Comparison of ENCODE assay signal across 16 cellular contexts in the genomic region with DNA sequence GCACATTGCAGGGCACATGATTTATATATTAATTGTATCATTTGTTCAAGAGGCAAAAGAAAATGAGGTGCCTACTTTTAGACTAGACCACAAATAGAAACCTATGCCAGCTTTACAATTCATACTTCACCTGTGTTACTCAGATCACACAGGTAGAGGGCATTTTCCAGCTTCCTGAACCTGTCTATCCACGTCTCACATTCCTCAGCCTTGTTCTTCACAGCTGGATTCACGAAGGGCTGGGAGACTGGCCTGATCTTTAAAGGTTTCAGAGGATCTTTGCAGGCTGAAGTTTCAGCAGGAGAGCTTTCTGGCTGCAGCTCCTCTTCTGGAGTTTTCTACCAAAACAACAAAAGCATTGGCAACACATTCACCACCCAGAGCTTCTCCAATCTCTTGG.
DNase-seq lines count a peak whose midpoint lies in the region; TF ChIP-seq lines count a peak whose summit lies in the region.
"Had no signal": no experiment of that assay in that cellular context is flagged by ENCODE, and none has a peak within 500 bp of the region (broad histone marks: within the 10 kb centered on the region; RNA-seq: fewer than 3 reads in every experiment).

No MANE protein-coding gene starts in this region.

- DNase-seq in H9: peak; percentile 41
- no peak for DNase-seq in ascending aorta (ENCODE audit: low spot score in 2 of 2)
- DNase-seq in iPS DF 6.9 (ENCODE audit: low read depth, low spot score): peak; percentile 37
- DNase-seq in NCI-H1436 treated with DMSO at 0.1 percent for 48 hours (lab: John Stamatoyannopoulos, UW): no peak
- no peak for DNase-seq in ureter (ENCODE audit: low spot score)
- DNase-seq in NOMO-1 (lab: John Stamatoyannopoulos, UW; ENCODE audit: unreplicated experiment in 2 of 2): no peak
- no peak for DNase-seq in NCI-H2227 treated with DMSO at 0.1 percent for 48 hours (lab: John Stamatoyannopoulos, UW)
- DNase-seq: MV-4-11, NCI-H1417, NCI-H2081 treated with DMSO at 0.1 percent for 48 hours, NCI-H524 treated with DMSO at 0.1 percent for 48 hours, PC-9 had no signal

- no peaks in the 10 kb centered on the region for H3K27me3 Mint-ChIP-seq in H9 (ENCODE audit: low read depth)

- no peak overlapping the region for H3T11ph ChIP-seq in H9 (ENCODE audit: low read length)

- no peak overlapping the region for H3K18ac ChIP-seq in H9 (ENCODE audit: insufficient read length, low read depth, low read length)

- no peaks in the 10 kb centered on the region for H3K9me3 Mint-ChIP-seq in H9
- H3K9me3 Mint-ChIP-seq: IgD-negative memory B cell had no signal

- TF ChIP-seq CTCF in C4-2B (conservative IDR thresholded peaks at IDR 0.05) (peak; percentile 13), H9 (conservative IDR thresholded peaks at IDR 0.05) (peak; percentile 53), ascending aorta (IDR thresholded peaks at IDR 0.05) (no peak)

- no peak overlapping the region for H2BK15ac ChIP-seq in H9 (ENCODE audit: low read depth, low read length)

- no peak overlapping the region for H2AK5ac ChIP-seq in H9 (ENCODE audit: insufficient read length, low read length)

- H2AFZ ChIP-seq in H9 (ENCODE audit: low read length): no peak overlapping the region
- H2AFZ ChIP-seq: PC-9 had no signal

- H3K4me1 Mint-ChIP-seq in H9: peaks cover 28 to 33% of the 10 kb centered on the region in 2 experiments
- H3K4me1 Mint-ChIP-seq: IgD-negative memory B cell had no signal

- no peak overlapping the region for H3K14ac ChIP-seq in H9 (ENCODE audit: insufficient read depth, low read length)

- 0 out of 7 replicates have a peak overlapping the region, but pooled peaks of 1 of the 3 experiments have one; percentile 49 for H3K27ac Mint-ChIP-seq in H9
- H3K27ac Mint-ChIP-seq: IgD-negative memory B cell had no signal

- H2BK20ac ChIP-seq in H9 (ENCODE audit: low read depth, low read length, poor library complexity, severe bottlenecking): no peak overlapping the region

- H3K23ac ChIP-seq in H9 (ENCODE audit: insufficient read length, low read depth, low read length): no peak overlapping the region

- H4K8ac ChIP-seq in H9 (replicated peaks; ENCODE audit: insufficient read length, low read depth, low read length): no peak overlapping the region

- H3K79me2 ChIP-seq in H9 (ENCODE audit: insufficient read depth, low read length): no peaks in the 10 kb centered on the region

- H4K20me1 ChIP-seq in H9 (ENCODE audit: control insufficient read depth, insufficient read depth, insufficient read length): no peaks in the 10 kb centered on the region
- H4K20me1 ChIP-seq: BLaER1 had no signal

- no peak overlapping the region for H2BK5ac ChIP-seq in H9 (ENCODE audit: insufficient read length, low read length)

- H3K56ac ChIP-seq in H9 (ENCODE audit: insufficient read length, low read depth, low read length): no peak overlapping the region

- no CpG with 5 or more reads among the region's 2 CpGs for WGBS in H9 (ENCODE audit: extremely low coverage, insufficient read length, low lambda C conversion rate)
- WGBS in iPS DF 6.9 (ENCODE audit: insufficient coverage, insufficient read length): no CpG with 5 or more reads among the region's 2 CpGs

- H4K91ac ChIP-seq in H9 (ENCODE audit: insufficient read length, low read depth, low read length): no peak overlapping the region

- no peak overlapping the region for H2BK12ac ChIP-seq in H9 (ENCODE audit: insufficient read length, low read depth, low read length)

- no peak overlapping the region for H3K9ac ChIP-seq in H9 (ENCODE audit: extremely low read depth, insufficient read length, low read length)
- H3K9ac ChIP-seq: BLaER1 had no signal

- H3K27me3 ChIP-seq in H9 (ENCODE audit: insufficient read depth, low read length) (no peaks in the 10 kb centered on the region), ascending aorta (no peaks in the 10 kb centered on the region), iPS DF 6.9 (ENCODE audit: control insufficient read depth, insufficient read depth, low read length) (no peaks in the 10 kb centered on the region)
- H3K27me3 ChIP-seq: BLaER1, SJSA1 had no signal

- no peaks in the 10 kb centered on the region for H3K79me1 ChIP-seq in H9 (ENCODE audit: insufficient read depth, low read depth, low read length, poor library complexity, severe bottlenecking)

- H3K4me1 ChIP-seq in H9 (ENCODE audit: insufficient read depth, low read length) (no peaks in the 10 kb centered on the region; the same call in 1 of the 2 replicates), ascending aorta (peaks cover 0 to 39% of the 10 kb centered on the region in 2 donors), iPS DF 6.9 (ENCODE audit: control insufficient read depth, insufficient read depth, low read length) (no peaks in the 10 kb centered on the region; the same call in 1 of the 2 replicates)
- H3K4me1 ChIP-seq: BLaER1 had no signal

- H3K9me3 ChIP-seq in H9 (ENCODE audit: control insufficient read depth, low read depth, low read length) (no peaks in the 10 kb centered on the region), ascending aorta (no peaks in the 10 kb centered on the region), iPS DF 6.9 (ENCODE audit: control insufficient read depth, insufficient read depth, low read length) (no peaks in the 10 kb centered on the region)
- H3K9me3 ChIP-seq: BLaER1, SJSA1 had no signal

- no peaks in the 10 kb centered on the region for H3K36me3 Mint-ChIP-seq in H9 (ENCODE audit: insufficient read depth in 1 of 3, low read depth in 3 of 3)
- H3K36me3 Mint-ChIP-seq: IgD-negative memory B cell had no signal

- no peak overlapping the region for H3K4me2 ChIP-seq in H9 (ENCODE audit: insufficient read depth, insufficient read length, low read length)
- H3K4me2 ChIP-seq: BLaER1, PC-9 had no signal

- no peak overlapping the region for H4K5ac ChIP-seq in H9 (ENCODE audit: insufficient read length, low read depth, low read length)

- H3K4me3 ChIP-seq in ascending aorta (no peak overlapping the region), iPS DF 6.9 (ENCODE audit: low read length) (no peak overlapping the region)
- H3K4me3 ChIP-seq: BLaER1, PC-9, SJSA1 had no signal

- H3K36me3 ChIP-seq in ascending aorta: no peaks in the 10 kb centered on the region
- no peaks in the 10 kb centered on the region for H3K36me3 ChIP-seq in iPS DF 6.9 (ENCODE audit: control insufficient read depth, insufficient read depth, low read length)
- H3K36me3 ChIP-seq: BLaER1, SJSA1 had no signal

- no peak overlapping the region for H3K4me3 Mint-ChIP-seq in H9
- H3K4me3 Mint-ChIP-seq: IgD-negative memory B cell had no signal

- no peak overlapping the region for H2BK120ac ChIP-seq in H9 (ENCODE audit: low read depth, low read length, poor library complexity, severe bottlenecking)

- H3K4ac ChIP-seq in H9 (ENCODE audit: low read depth, low read length): no peak overlapping the region

- H3K27ac ChIP-seq in C4-2B (no peak overlapping the region), H9 (ENCODE audit: insufficient read length, low read depth, low read length) (no peak overlapping the region), ascending aorta (peak overlapping the region; percentile 52 to 57), iPS DF 6.9 (ENCODE audit: low read length) (no peak overlapping the region)
- H3K27ac ChIP-seq: BLaER1, PC-9, SJSA1 had no signal

- H3K23me2 ChIP-seq in H9 (ENCODE audit: insufficient read length, low read depth, low read length, poor library complexity, severe bottlenecking): no peaks in the 10 kb centered on the region

- intact Hi-C loops in ascending aorta (cut with DNase I): loop anchor here (5.0 to 10.0 kb wide), 2 partner anchors 135 to 1647 kb away; no protein-coding TSS in a partner anchor

Comparison
In these comparisons a context has a peak if more than half of its experiments do, and no peak if none do; other contexts are left out.
1. H3K27ac ChIP-seq: peak in ascending aorta (2 of 2); none in C4-2B (single experiment), H9 (single experiment) and iPS DF 6.9 (single experiment).
2. CTCF ChIP-seq: peak in C4-2B (single experiment) and H9 (single experiment); none in ascending aorta (0 of 3).
3. DNase-seq: peak in H9 (single experiment) and iPS DF 6.9 (single experiment); none in ascending aorta (0 of 2), NCI-H1436 treated with DMSO at 0.1 percent for 48 hours (single experiment), ureter (single experiment), NOMO-1 (0 of 2) and NCI-H2227 treated with DMSO at 0.1 percent for 48 hours (single experiment).